8 cellular contexts compared by ENCODE assay signal in the genomic region with DNA sequence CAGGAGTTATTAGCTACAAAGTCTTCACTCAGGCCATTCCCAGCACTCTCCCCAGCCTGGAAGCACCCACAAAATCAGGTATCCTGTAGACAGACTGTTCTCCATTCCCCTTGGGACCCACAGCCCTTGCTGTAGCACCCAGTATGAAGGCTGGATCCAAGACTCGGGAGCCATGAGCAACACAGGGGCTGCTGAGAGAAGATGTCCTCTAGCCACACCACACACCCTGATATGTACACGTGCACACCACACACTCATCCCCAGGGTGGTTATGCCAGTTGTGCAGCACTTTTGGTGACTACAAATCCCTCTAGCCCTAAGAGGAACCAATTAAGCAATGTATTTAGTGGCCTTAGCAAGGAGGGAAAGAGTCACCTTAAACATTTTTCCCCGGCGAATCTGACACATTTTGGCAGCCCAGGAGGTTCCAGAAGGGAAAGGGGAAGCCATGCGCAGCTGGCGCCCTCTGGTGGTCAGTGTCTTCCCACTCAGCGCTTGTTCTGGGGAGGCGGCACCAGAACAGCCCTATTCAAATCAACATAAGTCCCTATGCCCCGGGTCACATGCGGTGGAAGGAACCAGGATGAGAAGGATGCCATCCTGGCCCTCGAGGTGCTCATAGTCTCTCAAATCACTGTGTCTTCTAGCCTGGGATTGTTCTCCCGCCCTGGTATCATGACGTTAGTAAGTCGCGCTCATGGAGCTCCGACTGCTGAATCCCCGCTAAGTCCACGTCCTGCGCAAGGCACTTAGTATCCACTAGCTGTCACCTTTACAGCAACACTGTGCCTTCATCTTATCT.
DNase-seq lines count a peak whose midpoint lies in the region; ATAC-seq and TF ChIP-seq lines count a peak whose summit lies in the region.

No MANE protein-coding gene starts in this region.

- intact Hi-C loops in ovary (cut with DNase I) = no loop called here
- intact Hi-C loops in testis (cut with DNase I; ENCODE audit: low total_unique reads) = no loop called here

- peak overlapping the region; percentile 16; the same call in 1 of the 2 replicates for H3K4me3 ChIP-seq in Karpas-422 (ENCODE audit: low read length)
- no peak overlapping the region for H3K4me3 ChIP-seq in ovary
- H3K4me3 ChIP-seq in testis = peak overlapping the region in 1 of 2 donors; percentile 20

- peak overlapping the region; percentile 22; the same call in 1 of the 2 replicates for H2AFZ ChIP-seq in Karpas-422 (ENCODE audit: low read length)

- H3K4me2 ChIP-seq in Karpas-422 (ENCODE audit: low read depth, low read length, poor library complexity, severe bottlenecking) = peak overlapping the region; percentile 48

- no peak for TF ChIP-seq EP300 in ovary (IDR thresholded peaks at IDR 0.05)

- peak; percentile 76 for ATAC-seq in GM19397 (IDR thresholded peaks at IDR 0.05; ENCODE audit: unreplicated experiment)

- DNase-seq in CD1c-positive myeloid dendritic cell (ENCODE audit: extremely low spot score) = peak; percentile 87
- peak; percentile 98 for DNase-seq in Karpas-422
- DNase-seq in SHP77 (lab: John Stamatoyannopoulos, UW) = peak; percentile 55 to 76
- peak; percentile 14 for DNase-seq in activated gamma-delta T cell (lab: John Stamatoyannopoulos, UW)
- DNase-seq in germinal center (ENCODE audit: low spot score) = peak; percentile 81
- DNase-seq in ovary = peak; percentile 73 to 86 (median 83)
- peak; percentile 89 for DNase-seq in testis

- 28 to 38% (median 29%) methylated on average over 19 of the region's 19 CpGs for WGBS in ovary, 3 donors
- 25 to 29% methylated on average over 19 of the region's 19 CpGs for WGBS in testis, 2 donors

- H3K27ac ChIP-seq in Karpas-422 (ENCODE audit: low read length) (peak overlapping the region; percentile 87), ovary (no peak overlapping the region), testis (no peak overlapping the region)

- no peaks in the 10 kb centered on the region for H3K27me3 ChIP-seq in Karpas-422 (ENCODE audit: low read length)
- H3K27me3 ChIP-seq in ovary = no peaks in the 10 kb centered on the region
- H3K27me3 ChIP-seq in testis = no peaks in the 10 kb centered on the region

- peak overlapping the region; percentile 59 for H3K9ac ChIP-seq in Karpas-422 (ENCODE audit: low read length)

- TF ChIP-seq POLR2A in ovary (IDR thresholded peaks at IDR 0.05) (no peak), testis (IDR thresholded peaks at IDR 0.05) (no peak)

- no peaks in the 10 kb centered on the region for H3K9me2 ChIP-seq in Karpas-422 (replicated peaks; ENCODE audit: insufficient read depth, low read length)

- no peaks in the 10 kb centered on the region for H4K20me1 ChIP-seq in Karpas-422 (ENCODE audit: insufficient read depth, low read depth, low read length)

- TF ChIP-seq CTCF in ovary (IDR thresholded peaks at IDR 0.05) (peak; percentile 65 to 92 (median 69)), testis (IDR thresholded peaks at IDR 0.05) (peak; percentile 73 to 94 (median 81))

- H3K9me3 ChIP-seq in Karpas-422 (ENCODE audit: low read length) = no peaks in the 10 kb centered on the region
- H3K9me3 ChIP-seq in ovary = no peaks in the 10 kb centered on the region
- H3K9me3 ChIP-seq in testis = no peaks in the 10 kb centered on the region

- H3K4me1 ChIP-seq in Karpas-422 (ENCODE audit: low read length) = peaks cover 78% of the 10 kb centered on the region
- H3K4me1 ChIP-seq in ovary (ENCODE audit: insufficient read depth) = no peaks in the 10 kb centered on the region
- H3K4me1 ChIP-seq in testis = peaks cover 6% of the 10 kb centered on the region

- no peaks in the 10 kb centered on the region for H3K79me2 ChIP-seq in Karpas-422 (ENCODE audit: low read length)

- H3K36me3 ChIP-seq in Karpas-422 (ENCODE audit: insufficient read depth, low read length) (no peaks in the 10 kb centered on the region), ovary (no peaks in the 10 kb centered on the region), testis (ENCODE audit: low read depth, missing control alignments) (no peaks in the 10 kb centered on the region)

Comparison
In these comparisons a context has a peak if more than half of its experiments do, and no peak if none do; other contexts are left out.
1. DNase-seq: peak in every context shown above with its lines; median percentile 98 in Karpas-422; 89 in testis; 87 in CD1c-positive myeloid dendritic cell; 83 in ovary; 81 in germinal center; 66 in SHP77; 14 in activated gamma-delta T cell.